8 cellular contexts compared by ENCODE assay signal in the genomic region with DNA sequence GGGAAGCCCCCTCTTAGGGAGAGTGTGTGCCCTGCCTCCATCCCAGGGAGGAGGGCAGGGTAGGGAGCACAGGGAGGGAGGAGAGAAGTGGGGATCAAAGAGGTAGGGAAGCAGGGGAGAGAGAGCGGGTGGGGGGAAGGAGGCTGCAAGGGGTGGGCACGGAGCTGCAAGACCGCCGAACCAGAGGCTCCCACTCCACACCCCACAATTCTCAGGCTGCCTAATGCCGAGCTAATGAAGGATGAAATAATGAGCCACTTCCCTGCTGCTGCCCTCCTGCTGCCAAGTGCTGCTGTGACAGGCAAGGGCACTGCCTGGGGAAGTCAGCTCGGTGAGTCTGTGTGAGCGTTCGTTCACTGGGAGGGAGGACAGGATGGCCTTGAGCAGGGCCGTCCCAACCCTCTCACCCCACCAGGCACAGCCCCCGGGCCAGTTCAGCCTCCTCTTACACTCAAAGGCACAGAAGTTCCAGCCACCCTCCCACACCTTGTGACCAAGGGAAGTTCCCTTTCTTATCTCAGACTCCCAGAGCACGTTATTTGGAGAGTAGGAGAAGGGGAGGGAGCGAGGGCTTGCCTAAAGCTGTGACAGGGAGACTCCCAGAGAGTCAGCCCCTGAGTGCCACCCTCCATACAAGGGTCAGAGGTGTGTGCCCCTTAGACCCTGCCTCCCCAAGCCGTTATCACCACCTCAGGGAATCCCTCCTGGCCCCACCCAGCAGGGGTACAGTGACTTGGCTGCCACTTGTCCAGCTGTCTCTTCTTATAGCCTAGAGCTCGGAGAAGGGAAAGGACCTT. TPM values are rescaled to one million over a fixed set of nuclear protein-coding genes. Genes with fewer than 3 reads are reported as not detected.
A peak's percentile ranks its signal among the peaks of the same experiment; 100 is the strongest.
DNase-seq lines count a peak whose midpoint lies in the region; ATAC-seq and TF ChIP-seq lines count a peak whose summit lies in the region.

No MANE protein-coding gene starts in this region.

- no peaks in the 10 kb centered on the region for H3K9me3 Mint-ChIP-seq in brain

- H3K4me1 Mint-ChIP-seq in brain = peaks cover 97% of the 10 kb centered on the region

- 20% methylated on average over 14 of the region's 14 CpGs for WGBS in liver

- no peaks in the 10 kb centered on the region for H3K27me3 ChIP-seq in liver (ENCODE audit: control insufficient read depth in 4 of 4, insufficient read depth in 4 of 4, low read length in 3 of 4)

- H3K27me3 Mint-ChIP-seq in brain = peaks cover 53% of the 10 kb centered on the region

- no peaks in the 10 kb centered on the region for H3K9me3 ChIP-seq in liver (ENCODE audit: control insufficient read depth in 4 of 4, low read length in 3 of 4)

- no peak overlapping the region for H3K4me3 ChIP-seq in liver (ENCODE audit: low read depth in 1 of 3, low read length in 3 of 3)

- H3K36me3 Mint-ChIP-seq in brain = no peaks in the 10 kb centered on the region

- peak in 1 of 2 experiments; percentile 34 for TF ChIP-seq CTCF in brain (conservative IDR thresholded peaks at IDR 0.05)
- TF ChIP-seq CTCF in liver (IDR thresholded peaks at IDR 0.05; ENCODE audit: low read depth, low read length, missing input control) = peak; percentile 17

- peaks cover 0 to 50% (median 14%) of the 10 kb centered on the region in 4 donors for H3K4me1 ChIP-seq in liver (ENCODE audit: control insufficient read depth in 4 of 4, insufficient read depth in 4 of 4, low read length in 3 of 4)

- peak in 1 of 2 donors; percentile 49 for TF ChIP-seq RAD21 in liver (IDR thresholded peaks at IDR 0.05)

- DNase-seq in COLO829 (ENCODE audit: low spot score) (peak; percentile 63), HuH-7 (ENCODE audit: low spot score) (peak; percentile 68), HPDE6-E6E7 (ENCODE audit: extremely low spot score) (no peak)

- H3K27ac ChIP-seq in liver (ENCODE audit: low read depth in 1 of 2, low read length in 2 of 2) = peak overlapping the region in 1 of 2 donors; percentile 7

- H3K9ac ChIP-seq in liver (ENCODE audit: low read depth in 1 of 2, low read length in 2 of 2) = no peak overlapping the region

- peak overlapping the region; percentile 77 to 87 (median 84) for H3K4me3 Mint-ChIP-seq in brain

- H3K27ac Mint-ChIP-seq in brain = peak overlapping the region; percentile 85 to 99 (median 90)

- ATAC-seq in GM21737 (IDR thresholded peaks at IDR 0.05; ENCODE audit: unreplicated experiment) (no peak), HG02884 (IDR thresholded peaks at IDR 0.05; ENCODE audit: unreplicated experiment) (no peak), GM21723 (IDR thresholded peaks at IDR 0.05; ENCODE audit: unreplicated experiment) (no peak)

- no peaks in the 10 kb centered on the region for H3K36me3 ChIP-seq in liver (ENCODE audit: control insufficient read depth in 4 of 4, insufficient read depth in 3 of 4, low read depth in 1 of 4, low read length in 3 of 4)

TF ChIP-seq in liver, 16 proteins besides CTCF, POLR2A, EP300 and RAD21:
- TF ChIP-seq JUND (IDR thresholded peaks at IDR 0.05) (no peak), FOXA2 (IDR thresholded peaks at IDR 0.05) (no peak), SP1 (IDR thresholded peaks at IDR 0.05) (no peak), EGR1 (IDR thresholded peaks at IDR 0.05; ENCODE audit: low read depth in 2 of 2) (no peak), GABPA (IDR thresholded peaks at IDR 0.05 in 1 of 2, conservative IDR thresholded peaks at IDR 0.05 in 1 of 2) (no peak), TAF1 (conservative IDR thresholded peaks at IDR 0.05) (no peak), HNF4G (IDR thresholded peaks at IDR 0.05) (no peak), NR2F2 (IDR thresholded peaks at IDR 0.05) (no peak), HNF4A (conservative IDR thresholded peaks at IDR 0.05) (no peak), RXRA (IDR thresholded peaks at IDR 0.05) (no peak), YY1 (IDR thresholded peaks at IDR 0.05) (no peak), FOXA1 (IDR thresholded peaks at IDR 0.05) (no peak)
- TF ChIP-seq, protein P1, sequence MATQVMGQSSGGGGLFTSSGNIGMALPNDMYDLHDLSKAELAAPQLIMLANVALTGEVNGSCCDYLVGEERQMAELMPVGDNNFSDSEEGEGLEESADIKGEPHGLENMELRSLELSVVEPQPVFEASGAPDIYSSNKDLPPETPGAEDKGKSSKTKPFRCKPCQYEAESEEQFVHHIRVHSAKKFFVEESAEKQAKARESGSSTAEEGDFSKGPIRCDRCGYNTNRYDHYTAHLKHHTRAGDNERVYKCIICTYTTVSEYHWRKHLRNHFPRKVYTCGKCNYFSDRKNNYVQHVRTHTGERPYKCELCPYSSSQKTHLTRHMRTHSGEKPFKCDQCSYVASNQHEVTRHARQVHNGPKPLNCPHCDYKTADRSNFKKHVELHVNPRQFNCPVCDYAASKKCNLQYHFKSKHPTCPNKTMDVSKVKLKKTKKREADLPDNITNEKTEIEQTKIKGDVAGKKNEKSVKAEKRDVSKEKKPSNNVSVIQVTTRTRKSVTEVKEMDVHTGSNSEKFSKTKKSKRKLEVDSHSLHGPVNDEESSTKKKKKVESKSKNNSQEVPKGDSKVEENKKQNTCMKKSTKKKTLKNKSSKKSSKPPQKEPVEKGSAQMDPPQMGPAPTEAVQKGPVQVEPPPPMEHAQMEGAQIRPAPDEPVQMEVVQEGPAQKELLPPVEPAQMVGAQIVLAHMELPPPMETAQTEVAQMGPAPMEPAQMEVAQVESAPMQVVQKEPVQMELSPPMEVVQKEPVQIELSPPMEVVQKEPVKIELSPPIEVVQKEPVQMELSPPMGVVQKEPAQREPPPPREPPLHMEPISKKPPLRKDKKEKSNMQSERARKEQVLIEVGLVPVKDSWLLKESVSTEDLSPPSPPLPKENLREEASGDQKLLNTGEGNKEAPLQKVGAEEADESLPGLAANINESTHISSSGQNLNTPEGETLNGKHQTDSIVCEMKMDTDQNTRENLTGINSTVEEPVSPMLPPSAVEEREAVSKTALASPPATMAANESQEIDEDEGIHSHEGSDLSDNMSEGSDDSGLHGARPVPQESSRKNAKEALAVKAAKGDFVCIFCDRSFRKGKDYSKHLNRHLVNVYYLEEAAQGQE (IDR thresholded peaks at IDR 0.05) = no peak
- TF ChIP-seq, protein P2, sequence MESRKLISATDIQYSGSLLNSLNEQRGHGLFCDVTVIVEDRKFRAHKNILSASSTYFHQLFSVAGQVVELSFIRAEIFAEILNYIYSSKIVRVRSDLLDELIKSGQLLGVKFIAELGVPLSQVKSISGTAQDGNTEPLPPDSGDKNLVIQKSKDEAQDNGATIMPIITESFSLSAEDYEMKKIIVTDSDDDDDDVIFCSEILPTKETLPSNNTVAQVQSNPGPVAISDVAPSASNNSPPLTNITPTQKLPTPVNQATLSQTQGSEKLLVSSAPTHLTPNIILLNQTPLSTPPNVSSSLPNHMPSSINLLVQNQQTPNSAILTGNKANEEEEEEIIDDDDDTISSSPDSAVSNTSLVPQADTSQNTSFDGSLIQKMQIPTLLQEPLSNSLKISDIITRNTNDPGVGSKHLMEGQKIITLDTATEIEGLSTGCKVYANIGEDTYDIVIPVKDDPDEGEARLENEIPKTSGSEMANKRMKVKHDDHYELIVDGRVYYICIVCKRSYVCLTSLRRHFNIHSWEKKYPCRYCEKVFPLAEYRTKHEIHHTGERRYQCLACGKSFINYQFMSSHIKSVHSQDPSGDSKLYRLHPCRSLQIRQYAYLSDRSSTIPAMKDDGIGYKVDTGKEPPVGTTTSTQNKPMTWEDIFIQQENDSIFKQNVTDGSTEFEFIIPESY (IDR thresholded peaks at IDR 0.05) = no peak
- TF ChIP-seq, protein P3, sequence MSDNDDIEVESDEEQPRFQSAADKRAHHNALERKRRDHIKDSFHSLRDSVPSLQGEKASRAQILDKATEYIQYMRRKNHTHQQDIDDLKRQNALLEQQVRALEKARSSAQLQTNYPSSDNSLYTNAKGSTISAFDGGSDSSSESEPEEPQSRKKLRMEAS (IDR thresholded peaks at IDR 0.05) = no peak
- TF ChIP-seq, protein P4, sequence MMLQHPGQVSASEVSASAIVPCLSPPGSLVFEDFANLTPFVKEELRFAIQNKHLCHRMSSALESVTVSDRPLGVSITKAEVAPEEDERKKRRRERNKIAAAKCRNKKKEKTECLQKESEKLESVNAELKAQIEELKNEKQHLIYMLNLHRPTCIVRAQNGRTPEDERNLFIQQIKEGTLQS (IDR thresholded peaks at IDR 0.05) = no peak
TF ChIP-seq in liver: peak in this region for 0.

RNA-seq across cellular contexts. Expression of a gene that starts 12.4 kb away (rescaled TPM):
- polyA plus RNA-seq in brain (ENCODE audit: insufficient read depth, low read depth, low replicate concordance) = 2.6 TPM
- 100 to 1,000 TPM in 1 of 2 donors, 10 to 100 TPM in 1; 67.8 to 224 TPM for total RNA-seq in liver
- polyA plus RNA-seq in liver = 100 to 1,000 TPM; 176 to 180 TPM

RNA-seq across cellular contexts. Expression of a gene that starts 16.1 kb away (rescaled TPM):
- polyA plus RNA-seq in brain (ENCODE audit: insufficient read depth, low read depth, low replicate concordance) (1.8 TPM), liver (1 to 10 TPM; 1.7 to 3.3 TPM)
- 1 to 10 TPM; 1.5 to 6.0 TPM for total RNA-seq in liver

RNA-seq across cellular contexts. Expression of a gene that starts 21.6 kb away (rescaled TPM):
- 66.7 TPM for polyA plus RNA-seq in brain (ENCODE audit: insufficient read depth, low read depth, low replicate concordance)
- 10 to 100 TPM; 31.7 to 44.3 TPM for total RNA-seq in liver
- 10 to 100 TPM in 1 of 2 donors, 1 to 10 TPM in 1; 4.3 to 19.4 TPM for polyA plus RNA-seq in liver

RNA-seq across cellular contexts. Expression of a gene that starts 54.5 kb away (rescaled TPM):
- polyA plus RNA-seq in brain (ENCODE audit: insufficient read depth, low read depth, low replicate concordance) = 15.2 TPM
- total RNA-seq in liver = 1 to 10 TPM; 5.5 TPM
- polyA plus RNA-seq in liver = 1 to 10 TPM; 2.8 to 3.8 TPM

Comparison
In these comparisons a context has a peak if more than half of its experiments do, and no peak if none do; other contexts are left out.
1. RNA of a gene that starts 12.4 kb away (polyA plus RNA-seq): 176 to 180 TPM in liver; 2.6 TPM in brain (single experiment); every median in the first group is over 10 times any median in the second.